In the genomic region with DNA sequence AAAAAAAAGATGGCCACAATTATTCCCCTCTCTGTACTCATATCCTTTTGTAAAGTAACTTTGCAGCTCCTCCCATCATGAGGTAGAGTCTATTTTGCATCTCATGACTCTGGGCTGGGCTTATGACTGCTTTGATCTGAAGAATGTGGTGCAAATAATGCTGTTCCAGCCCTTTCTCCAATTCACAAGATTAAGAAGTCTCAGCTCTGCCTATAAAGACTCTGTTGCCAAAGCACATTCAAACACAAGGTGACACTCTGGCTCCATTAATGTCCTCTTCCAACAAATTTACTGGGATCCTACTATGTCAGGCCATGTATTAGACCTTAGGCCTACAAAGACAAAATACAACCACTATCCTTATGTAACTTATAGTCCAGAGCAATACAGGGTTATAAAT, we compare ENCODE assay signal across 3 cellular contexts.
TF ChIP-seq lines count a peak whose summit lies in the region.

No MANE protein-coding gene starts in this region.

TF ChIP-seq in SK-N-SH, 30 proteins besides CTCF, POLR2A, EP300 and RAD21 (continued from another document):
- TF ChIP-seq, protein P1, sequence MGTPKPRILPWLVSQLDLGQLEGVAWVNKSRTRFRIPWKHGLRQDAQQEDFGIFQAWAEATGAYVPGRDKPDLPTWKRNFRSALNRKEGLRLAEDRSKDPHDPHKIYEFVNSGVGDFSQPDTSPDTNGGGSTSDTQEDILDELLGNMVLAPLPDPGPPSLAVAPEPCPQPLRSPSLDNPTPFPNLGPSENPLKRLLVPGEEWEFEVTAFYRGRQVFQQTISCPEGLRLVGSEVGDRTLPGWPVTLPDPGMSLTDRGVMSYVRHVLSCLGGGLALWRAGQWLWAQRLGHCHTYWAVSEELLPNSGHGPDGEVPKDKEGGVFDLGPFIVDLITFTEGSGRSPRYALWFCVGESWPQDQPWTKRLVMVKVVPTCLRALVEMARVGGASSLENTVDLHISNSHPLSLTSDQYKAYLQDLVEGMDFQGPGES (IDR thresholded peaks at IDR 0.05; ENCODE audit: low read depth, low read length) = no peak
- no peak for TF ChIP-seq POLR2AphosphoS5 (IDR thresholded peaks at IDR 0.05; ENCODE audit: low read depth, low read length)
- TF ChIP-seq USF2 (IDR thresholded peaks at IDR 0.05; ENCODE audit: borderline replicate concordance, low read depth, low read length) = no peak
- TF ChIP-seq SIN3A (IDR thresholded peaks at IDR 0.05; ENCODE audit: borderline replicate concordance, low read depth, low read length) = no peak

TF ChIP-seq in SK-N-SH treated with all-trans-retinoic acid at 6 μM for 48 hours, 23 proteins besides CTCF, POLR2A, EP300 and RAD21 (continued from another document):
- TF ChIP-seq ZNF565 (CRISPR knock-in tag; conservative IDR thresholded peaks at IDR 0.05; ENCODE audit: low read depth) (no peak), BACH2 (CRISPR knock-in tag; IDR thresholded peaks at IDR 0.05; ENCODE audit: borderline replicate concordance) (no peak), CSRNP3 (CRISPR knock-in tag; IDR thresholded peaks at IDR 0.05) (no peak)
- TF ChIP-seq, protein P2, sequence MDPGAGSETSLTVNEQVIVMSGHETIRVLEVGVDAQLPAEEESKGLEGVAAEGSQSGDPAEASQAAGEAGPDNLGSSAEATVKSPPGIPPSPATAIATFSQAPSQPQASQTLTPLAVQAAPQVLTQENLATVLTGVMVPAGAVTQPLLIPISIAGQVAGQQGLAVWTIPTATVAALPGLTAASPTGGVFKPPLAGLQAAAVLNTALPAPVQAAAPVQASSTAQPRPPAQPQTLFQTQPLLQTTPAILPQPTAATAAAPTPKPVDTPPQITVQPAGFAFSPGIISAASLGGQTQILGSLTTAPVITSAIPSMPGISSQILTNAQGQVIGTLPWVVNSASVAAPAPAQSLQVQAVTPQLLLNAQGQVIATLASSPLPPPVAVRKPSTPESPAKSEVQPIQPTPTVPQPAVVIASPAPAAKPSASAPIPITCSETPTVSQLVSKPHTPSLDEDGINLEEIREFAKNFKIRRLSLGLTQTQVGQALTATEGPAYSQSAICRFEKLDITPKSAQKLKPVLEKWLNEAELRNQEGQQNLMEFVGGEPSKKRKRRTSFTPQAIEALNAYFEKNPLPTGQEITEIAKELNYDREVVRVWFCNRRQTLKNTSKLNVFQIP (CRISPR knock-in tag; IDR thresholded peaks at IDR 0.05; ENCODE audit: borderline replicate concordance, low read depth) = no peak

TF ChIP-seq in GM23338, 12 proteins besides CTCF, POLR2A, EP300 and RAD21 (continued from another document):
- no peak for TF ChIP-seq ETS1 (IDR thresholded peaks at IDR 0.05)
- no peak for TF ChIP-seq POLR2AphosphoS5 (IDR thresholded peaks at IDR 0.05; ENCODE audit: low read depth)
- no peak for TF ChIP-seq EZH2phosphoT487 (IDR thresholded peaks at IDR 0.05; ENCODE audit: unreplicated experiment)
- no peak for TF ChIP-seq JUNB (IDR thresholded peaks at IDR 0.05; ENCODE audit: unreplicated experiment)
- TF ChIP-seq CREB1 (CRISPR knock-in tag; IDR thresholded peaks at IDR 0.05; ENCODE audit: low read depth) = no peak
